In the genomic region with DNA sequence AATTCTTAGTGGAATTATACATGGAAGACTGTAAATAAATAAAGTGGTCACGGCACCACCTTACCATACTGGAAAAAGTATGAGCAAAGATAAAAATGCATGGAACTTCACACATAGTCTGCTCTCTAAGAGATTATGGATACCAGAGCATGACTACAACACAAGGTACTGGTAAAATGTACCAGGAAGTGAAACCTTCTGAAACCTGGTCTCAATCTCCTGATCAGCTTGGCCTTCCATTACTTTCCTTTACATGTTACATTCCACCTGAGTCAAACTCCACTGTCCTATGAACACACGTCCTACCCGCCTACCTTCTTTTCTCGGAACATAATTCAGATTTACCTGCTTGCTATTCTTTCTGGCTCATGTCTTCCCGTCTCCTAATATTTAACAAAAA, we compare ENCODE assay signal across 1 cellular context.
TF ChIP-seq lines count a peak whose summit lies in the region.

No MANE protein-coding gene starts in this region.

TF ChIP-seq in WTC11, 78 proteins besides CTCF, POLR2A, EP300 and RAD21:
- TF ChIP-seq NR2C2 (CRISPR knock-in tag; IDR thresholded peaks at IDR 0.05) (no peak), USF1 (CRISPR knock-in tag; IDR thresholded peaks at IDR 0.05) (no peak), ZMAT4 (CRISPR knock-in tag; IDR thresholded peaks at IDR 0.05) (no peak), GTF2I (CRISPR knock-in tag; conservative IDR thresholded peaks at IDR 0.05) (no peak), NFYB (CRISPR knock-in tag; conservative IDR thresholded peaks at IDR 0.05; ENCODE audit: low read depth) (no peak), ELF4 (CRISPR knock-in tag; IDR thresholded peaks at IDR 0.05; ENCODE audit: low read depth) (no peak), ZNF281 (CRISPR knock-in tag; IDR thresholded peaks at IDR 0.05) (no peak), E2F5 (CRISPR knock-in tag; IDR thresholded peaks at IDR 0.05) (no peak), ZNF423 (CRISPR knock-in tag; IDR thresholded peaks at IDR 0.05) (no peak), ZNF416 (CRISPR knock-in tag; IDR thresholded peaks at IDR 0.05) (no peak), ZNF512 (CRISPR knock-in tag; IDR thresholded peaks at IDR 0.05; ENCODE audit: borderline replicate concordance) (no peak), JAZF1 (CRISPR knock-in tag; IDR thresholded peaks at IDR 0.05) (no peak), HMGXB4 (CRISPR knock-in tag; IDR thresholded peaks at IDR 0.05) (no peak)
- TF ChIP-seq, protein P1, sequence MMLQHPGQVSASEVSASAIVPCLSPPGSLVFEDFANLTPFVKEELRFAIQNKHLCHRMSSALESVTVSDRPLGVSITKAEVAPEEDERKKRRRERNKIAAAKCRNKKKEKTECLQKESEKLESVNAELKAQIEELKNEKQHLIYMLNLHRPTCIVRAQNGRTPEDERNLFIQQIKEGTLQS (CRISPR knock-in tag; conservative IDR thresholded peaks at IDR 0.05), result no peak
- TF ChIP-seq, protein P2, sequence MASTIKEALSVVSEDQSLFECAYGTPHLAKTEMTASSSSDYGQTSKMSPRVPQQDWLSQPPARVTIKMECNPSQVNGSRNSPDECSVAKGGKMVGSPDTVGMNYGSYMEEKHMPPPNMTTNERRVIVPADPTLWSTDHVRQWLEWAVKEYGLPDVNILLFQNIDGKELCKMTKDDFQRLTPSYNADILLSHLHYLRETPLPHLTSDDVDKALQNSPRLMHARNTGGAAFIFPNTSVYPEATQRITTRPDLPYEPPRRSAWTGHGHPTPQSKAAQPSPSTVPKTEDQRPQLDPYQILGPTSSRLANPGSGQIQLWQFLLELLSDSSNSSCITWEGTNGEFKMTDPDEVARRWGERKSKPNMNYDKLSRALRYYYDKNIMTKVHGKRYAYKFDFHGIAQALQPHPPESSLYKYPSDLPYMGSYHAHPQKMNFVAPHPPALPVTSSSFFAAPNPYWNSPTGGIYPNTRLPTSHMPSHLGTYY (CRISPR knock-in tag; IDR thresholded peaks at IDR 0.05), result no peak
